18 cellular contexts compared by ENCODE assay signal in genomic region chr18:76457957-76458356, GRCh38. TPM values are rescaled to one million over a fixed set of nuclear protein-coding genes. Genes with fewer than 3 reads are reported as not detected.
DNase-seq lines count a peak whose midpoint lies in the region; TF ChIP-seq lines count a peak whose summit lies in the region.
"Had no signal": no experiment of that assay in that cellular context is flagged by ENCODE, and none has a peak within 500 bp of the region (broad histone marks: within the 10 kb centered on the region; RNA-seq: fewer than 3 reads in every experiment).

No MANE protein-coding gene starts in this region.

- intact Hi-C loops in spleen (cut with DNase I; ENCODE audit: low total_unique reads), result no loop called here

- H3K4me3 Mint-ChIP-seq in HFFc6, result peak overlapping the region; percentile 46
- H3K4me3 Mint-ChIP-seq in chondrocyte (ENCODE audit: unreplicated experiment), result no peak overlapping the region
- H3K4me3 Mint-ChIP-seq in nephron progenitor cell, result no peak overlapping the region
- H3K4me3 Mint-ChIP-seq: CD4-positive, alpha-beta memory T cell; GM23338 had no signal

- H3K4me1 Mint-ChIP-seq in HFFc6 (ENCODE audit: low read depth), result peaks cover 91% of the 10 kb centered on the region
- H3K4me1 Mint-ChIP-seq in chondrocyte (ENCODE audit: low read depth), result peaks cover 62% of the 10 kb centered on the region
- peaks cover 97% of the 10 kb centered on the region for H3K4me1 Mint-ChIP-seq in nephron progenitor cell

- no peak for TF ChIP-seq POLR2A in spleen (IDR thresholded peaks at IDR 0.05)

- no peaks in the 10 kb centered on the region; the same call in 1 of the 2 replicates for H3K27me3 Mint-ChIP-seq in HFFc6 (ENCODE audit: insufficient read depth)
- no peaks in the 10 kb centered on the region for H3K27me3 Mint-ChIP-seq in chondrocyte (ENCODE audit: low read depth)
- peaks cover 5% of the 10 kb centered on the region for H3K27me3 Mint-ChIP-seq in nephron progenitor cell (ENCODE audit: low read depth, poor library complexity)

- no peaks in the 10 kb centered on the region for H3K9me3 ChIP-seq in spleen
- H3K9me3 ChIP-seq: Peyer's patch had no signal

- H3K36me3 ChIP-seq in spleen, result peaks cover 0 to 42% (median 0%) of the 10 kb centered on the region in 6 donors

- no peak for TF ChIP-seq CTCF in HFFc6 (IDR thresholded peaks at IDR 0.05)
- no peak for TF ChIP-seq CTCF in chondrocyte (IDR thresholded peaks at IDR 0.05)
- no peak for TF ChIP-seq CTCF in nephron progenitor cell (IDR thresholded peaks at IDR 0.05)
- no peak for TF ChIP-seq CTCF in spleen (IDR thresholded peaks at IDR 0.05 in 8 of 11, conservative IDR thresholded peaks at IDR 0.05 in 3 of 11)

- H3K36me3 Mint-ChIP-seq in HFFc6 (ENCODE audit: low read depth) (peaks cover 29% of the 10 kb centered on the region), chondrocyte (ENCODE audit: low read depth) (no peaks in the 10 kb centered on the region), nephron progenitor cell (ENCODE audit: low read depth) (peaks cover 44% of the 10 kb centered on the region)

- H3K4me1 ChIP-seq in spleen, result peaks cover 0 to 77% (median 13%) of the 10 kb centered on the region in 6 donors

- H3K27me3 ChIP-seq in spleen (replicated peaks in 1 of 7), result no peaks in the 10 kb centered on the region
- H3K27me3 ChIP-seq: Peyer's patch had no signal

- no peaks in the 10 kb centered on the region for H3K9me3 Mint-ChIP-seq in HFFc6
- no peaks in the 10 kb centered on the region for H3K9me3 Mint-ChIP-seq in chondrocyte (ENCODE audit: low read depth)
- H3K9me3 Mint-ChIP-seq in nephron progenitor cell, result no peaks in the 10 kb centered on the region
- H3K9me3 Mint-ChIP-seq: GM23338 had no signal

- no peak overlapping the region for H3K27ac ChIP-seq in spleen
- H3K27ac ChIP-seq: Peyer's patch had no signal

- H3K27ac Mint-ChIP-seq in HFFc6 (peak overlapping the region; percentile 61), chondrocyte (ENCODE audit: unreplicated experiment) (peak overlapping the region; percentile 51), nephron progenitor cell (peak overlapping the region; percentile 85)
- H3K27ac Mint-ChIP-seq: CD4-positive, alpha-beta memory T cell; GM23338 had no signal

- H3K4me3 ChIP-seq in spleen, result no peak overlapping the region
- H3K4me3 ChIP-seq: GM23338, Peyer's patch had no signal

- DNase-seq in HFFc6 (no peak), chondrocyte (ENCODE audit: low spot score) (no peak), nephron progenitor cell (no peak), spleen (peak; percentile 0), superior temporal gyrus (ENCODE audit: extremely low spot score) (no peak), SW480 (ENCODE audit: low spot score) (no peak)
- no peak for DNase-seq in stimulated activated CD4-positive, alpha-beta T cell treated with anti-CD3 and anti-CD28 coated beads, Interleukin-15, amount 100 ng/mL, for 24 hours
- DNase-seq: CD4-positive, alpha-beta memory T cell; DMS79 treated with DMSO at 0.1 percent for 48 hours; GF-D8; KBM-7; NCI-H1048; NCI-H187; NCI-H2171 treated with DMSO at 0.1 percent for 48 hours; NCI-H510A; SHP77 treated with DMSO at 0.1 percent for 48 hours had no signal

- WGBS in spleen, 5 donors, result 88 to 96% (median 89%) methylated on average over 9 of the region's 9 CpGs

RNA-seq across cellular contexts. Expression of gene ZNF516, which starts 37.1 kb away (rescaled TPM):
- 10 to 100 TPM; 34.6 to 52.2 (median 42.2) TPM for total RNA-seq in HFFc6 (2021; fragmentation: NEBNext Ultra II Directional; extraction: Animal tissue kit (Norgen Biotek cat#: 25700))
- 26.1 to 31.8 TPM (median 27.7 TPM) in 3 replicates for total RNA-seq in chondrocyte
- total RNA-seq in spleen, result 10 to 100 TPM; 20.8 to 58.4 (median 41.1) TPM
- 1 to 10 TPM; 4.5 to 8.7 (median 4.9) TPM for polyA plus RNA-seq in spleen
